ENCODE assay signal across 12 cellular contexts in genomic region chr17:47220531-47220999, GRCh38. TPM values are rescaled to one million over a fixed set of nuclear protein-coding genes. Genes with fewer than 3 reads are reported as not detected.
DNase-seq lines count a peak whose midpoint lies in the region; ATAC-seq and TF ChIP-seq lines count a peak whose summit lies in the region.
"Had no signal": no experiment of that assay in that cellular context is flagged by ENCODE, and none has a peak within 500 bp of the region (broad histone marks: within the 10 kb centered on the region; RNA-seq: fewer than 3 reads in every experiment).

No MANE protein-coding gene starts in this region.

- H3K9me2 ChIP-seq in Loucy (replicated peaks; ENCODE audit: low read depth, low read length), result no peaks in the 10 kb centered on the region

- POLR2A ChIA-PET in Caco-2 (lab: Charles Lee), result no interaction called here

- H3K36me3 ChIP-seq in Loucy (ENCODE audit: insufficient read depth, low read length) (no peaks in the 10 kb centered on the region), Caco-2 (ENCODE audit: control insufficient read depth, insufficient read depth, low read length) (no peaks in the 10 kb centered on the region), smooth muscle cell (ENCODE audit: low read depth) (no peaks in the 10 kb centered on the region)
- H3K36me3 ChIP-seq: SJCRH30 had no signal

- H3F3A ChIP-seq in Loucy (ENCODE audit: low read depth) (no peaks in the 10 kb centered on the region; the same call in 1 of the 2 replicates), smooth muscle cell (ENCODE audit: low read depth) (no peaks in the 10 kb centered on the region)

- WGBS in smooth muscle cell (ENCODE audit: low lambda C conversion rate), result 73% methylated on average over 7 of the region's 7 CpGs

- H3K27ac ChIP-seq in smooth muscle cell (ENCODE audit: low read depth), result no peak overlapping the region
- H3K27ac ChIP-seq: SJCRH30 had no signal

- BruUV-seq in Caco-2 (replicated peaks; lab: Mats Ljungman, UMichigan), result no TSS peak

- H3K9me3 Mint-ChIP-seq in activated naive CD4-positive, alpha-beta T cell treated with anti-CD3 and anti-CD28 coated beads, Interleukin-2, amount 50 U/mL, for 72 hours, result peaks cover 0 to 5% of the 10 kb centered on the region in 2 donors
- H3K9me3 Mint-ChIP-seq in brain, result peaks cover 3 to 21% (median 15%) of the 10 kb centered on the region in 5 experiments
- peaks cover 18% of the 10 kb centered on the region for H3K9me3 Mint-ChIP-seq in Caco-2 (ENCODE audit: unreplicated experiment)

- H2AFZ ChIP-seq in Loucy (ENCODE audit: low read length), result no peak overlapping the region
- no peak overlapping the region for H2AFZ ChIP-seq in smooth muscle cell (ENCODE audit: low read depth)

- TF ChIP-seq CTCF in Loucy (conservative IDR thresholded peaks at IDR 0.05; ENCODE audit: low read length), result no peak
- TF ChIP-seq CTCF in brain (conservative IDR thresholded peaks at IDR 0.05), result no peak
- TF ChIP-seq CTCF in Caco-2 (IDR thresholded peaks at IDR 0.05; ENCODE audit: insufficient read depth in 1 of 2, low read depth in 1 of 2, low read length in 1 of 2, severe bottlenecking in 1 of 2, unreplicated experiment in 1 of 2), result no peak
- TF ChIP-seq CTCF in smooth muscle cell (IDR thresholded peaks at IDR 0.05; ENCODE audit: borderline replicate concordance, insufficient read depth, poor library complexity, severe bottlenecking), result no peak

- H3K79me2 ChIP-seq in Loucy (ENCODE audit: insufficient read depth, low read length) (no peaks in the 10 kb centered on the region), smooth muscle cell (ENCODE audit: low read depth) (no peaks in the 10 kb centered on the region)

- no peak overlapping the region for H3K27ac Mint-ChIP-seq in activated naive CD4-positive, alpha-beta T cell treated with anti-CD3 and anti-CD28 coated beads, Interleukin-2, amount 50 U/mL, for 72 hours
- H3K27ac Mint-ChIP-seq in brain (peak overlapping the region in 3 of 5 experiments; percentile 8 to 70 (median 35)), Caco-2 (ENCODE audit: unreplicated experiment) (no peak overlapping the region)

- CTCF ChIA-PET in Caco-2 (lab: Charles Lee), result no interaction called here

- H3K4me3 ChIP-seq in Loucy (ENCODE audit: low read length, poor library complexity, severe bottlenecking), result peak overlapping the region; percentile 49
- H3K4me3 ChIP-seq in Caco-2 (ENCODE audit: low read depth, low read length), result no peak overlapping the region
- no peak overlapping the region for H3K4me3 ChIP-seq in smooth muscle cell
- H3K4me3 ChIP-seq: SJCRH30 had no signal

- peaks cover 0 to 10% of the 10 kb centered on the region in 2 donors for H3K36me3 Mint-ChIP-seq in activated naive CD4-positive, alpha-beta T cell treated with anti-CD3 and anti-CD28 coated beads, Interleukin-2, amount 50 U/mL, for 72 hours
- peaks cover 13% of the 10 kb centered on the region for H3K36me3 Mint-ChIP-seq in brain
- no peaks in the 10 kb centered on the region for H3K36me3 Mint-ChIP-seq in Caco-2 (ENCODE audit: insufficient read depth, unreplicated experiment)

- peaks cover 36% of the 10 kb centered on the region for H3K4me1 Mint-ChIP-seq in brain
- no peaks in the 10 kb centered on the region for H3K4me1 Mint-ChIP-seq in Caco-2 (ENCODE audit: low read depth, unreplicated experiment)

- peak; percentile 80 to 84 for ATAC-seq in activated naive CD4-positive, alpha-beta T cell treated with anti-CD3 and anti-CD28 coated beads, Interleukin-2, amount 50 U/mL, for 72 hours
- ATAC-seq in GM21360 (IDR thresholded peaks at IDR 0.05; ENCODE audit: unreplicated experiment), result no peak

- H3K27me3 Mint-ChIP-seq in brain (peaks cover 16% of the 10 kb centered on the region), Caco-2 (ENCODE audit: insufficient read depth, unreplicated experiment) (no peaks in the 10 kb centered on the region)

- H3K4me1 ChIP-seq in Loucy (ENCODE audit: insufficient read depth, low read length, poor library complexity, severe bottlenecking), result peaks cover 61% of the 10 kb centered on the region
- peaks cover 15% of the 10 kb centered on the region; the same call in 1 of the 2 replicates for H3K4me1 ChIP-seq in Caco-2
- H3K4me1 ChIP-seq in smooth muscle cell (ENCODE audit: low read depth), result no peaks in the 10 kb centered on the region

- H3K4me2 ChIP-seq in Loucy (ENCODE audit: low read depth, low read length, poor library complexity, severe bottlenecking), result peak overlapping the region; percentile 81
- H3K4me2 ChIP-seq in smooth muscle cell, result no peak overlapping the region

- intact Hi-C loops in Caco-2 (cut with micrococcal nuclease; ENCODE audit: unreplicated experiment), result no loop called here

- no peaks in the 10 kb centered on the region for H4K20me1 ChIP-seq in Loucy (ENCODE audit: insufficient read depth, low read length, poor library complexity, severe bottlenecking)
- no peaks in the 10 kb centered on the region for H4K20me1 ChIP-seq in smooth muscle cell (ENCODE audit: low read depth)

- H3K9ac ChIP-seq in Loucy (ENCODE audit: low read depth, low read length, poor library complexity, severe bottlenecking), result peak overlapping the region; percentile 62
- no peak overlapping the region for H3K9ac ChIP-seq in smooth muscle cell (ENCODE audit: low read depth)

- no peaks in the 10 kb centered on the region; the same call in 1 of the 2 replicates for H3K9me3 ChIP-seq in Loucy (ENCODE audit: insufficient read depth, low read depth, low read length)
- H3K9me3 ChIP-seq in Caco-2, result 0 out of 2 replicates have a peak, but pooled peaks cover 5% of the 10 kb centered on the region
- no peaks in the 10 kb centered on the region for H3K9me3 ChIP-seq in smooth muscle cell (replicated peaks; ENCODE audit: low read depth)

- H3K27me3 ChIP-seq in Loucy (ENCODE audit: insufficient read depth, low read length, poor library complexity, severe bottlenecking) (no peaks in the 10 kb centered on the region), Caco-2 (replicated peaks; ENCODE audit: control insufficient read depth, insufficient read depth, low read length) (no peaks in the 10 kb centered on the region), smooth muscle cell (ENCODE audit: low read depth) (no peaks in the 10 kb centered on the region)
- H3K27me3 ChIP-seq: SJCRH30 had no signal

- DNase-seq in activated naive CD4-positive, alpha-beta T cell treated with anti-CD3 and anti-CD28 coated beads, Interleukin-2, amount 50 U/mL, for 72 hours (ENCODE audit: low spot score in 2 of 2), result no peak
- no peak for DNase-seq in activated naive CD4-positive, alpha-beta T cell treated with Interleukin-2 at 50 U/mL for 16 hours
- DNase-seq in renal cortical epithelial cell (ENCODE audit: low read depth) (peak; percentile 82), Caco-2 (no peak), smooth muscle cell (lab: John Stamatoyannopoulos, UW; ENCODE audit: unreplicated experiment) (no peak)
- DNase-seq: GOT3, NCI-H82, SJCRH30, small intestine had no signal

- H3K4me3 Mint-ChIP-seq in brain (peak overlapping the region in 3 of 5 experiments; percentile 7 to 19 (median 16)), Caco-2 (ENCODE audit: unreplicated experiment) (no peak overlapping the region)

RNA-seq across cellular contexts. Expression of gene MYL4, which starts 11.4 kb away (rescaled TPM):
- not detected for total RNA-seq in activated naive CD4-positive, alpha-beta T cell treated with anti-CD3 and anti-CD28 coated beads, Interleukin-2, amount 50 U/mL, for 72 hours
- polyA plus RNA-seq in brain (ENCODE audit: insufficient read depth, low read depth, low replicate concordance) (not detected), smooth muscle cell (6.5 and 7.7 TPM in 2 replicates)
- total RNA-seq in renal cortical epithelial cell (0.15 TPM in 1 of 2 replicates, not detected in the other), Caco-2 (2022) (0.39 TPM in 1 of 2 replicates, not detected in the other), smooth muscle cell (6.5 and 8.3 TPM in 2 replicates)

RNA-seq across cellular contexts. Expression of gene CDC27, which starts 31.5 kb away (rescaled TPM):
- 100 to 1,000 TPM; 134 to 146 TPM for total RNA-seq in activated naive CD4-positive, alpha-beta T cell treated with anti-CD3 and anti-CD28 coated beads, Interleukin-2, amount 50 U/mL, for 72 hours
- 19.2 TPM for polyA plus RNA-seq in brain (ENCODE audit: insufficient read depth, low read depth, low replicate concordance)
- total RNA-seq in renal cortical epithelial cell, result 96.4 and 137 TPM in 2 replicates
- total RNA-seq in Caco-2 (2022), result 92.6 and 104 TPM in 2 replicates
- 94.2 and 101 TPM in 2 replicates for total RNA-seq in smooth muscle cell
- polyA plus RNA-seq in smooth muscle cell, result 53.1 and 61.5 TPM in 2 replicates

RNA-seq across cellular contexts. Expression of gene ITGB3, which starts 33.1 kb away (rescaled TPM):
- total RNA-seq in activated naive CD4-positive, alpha-beta T cell treated with anti-CD3 and anti-CD28 coated beads, Interleukin-2, amount 50 U/mL, for 72 hours, result under 1 TPM in 1 of 2 donors, not detected in 1; 0.10 TPM
- 0.63 TPM for polyA plus RNA-seq in brain (ENCODE audit: insufficient read depth, low read depth, low replicate concordance)
- 506 and 529 TPM in 2 replicates for total RNA-seq in renal cortical epithelial cell
- total RNA-seq in Caco-2 (2022), result 0.48 and 1.2 TPM in 2 replicates
- 5.1 and 7.9 TPM in 2 replicates for total RNA-seq in smooth muscle cell
- polyA plus RNA-seq in smooth muscle cell, result 3.9 and 5.2 TPM in 2 replicates

Comparison
In these comparisons a context has a peak if more than half of its experiments do, and no peak if none do; other contexts are left out.
1. H3K27ac Mint-ChIP-seq: peak in brain (3 of 5); none in activated naive CD4-positive, alpha-beta T cell treated with anti-CD3 and anti-CD28 coated beads, Interleukin-2, amount 50 U/mL, for 72 hours (0 of 2) and Caco-2 (single experiment).
2. RNA of gene ITGB3, which starts 33.1 kb away (total RNA-seq): 506 to 529 TPM in renal cortical epithelial cell; 5.1 to 7.9 TPM in smooth muscle cell, 0.48 to 1.2 TPM in Caco-2 and 0.10 TPM in activated naive CD4-positive, alpha-beta T cell treated with anti-CD3 and anti-CD28 coated beads, Interleukin-2, amount 50 U/mL, for 72 hours; every median in the first group is over 10 times any median in the second.